13 cellular contexts compared by ENCODE assay signal in the genomic region with DNA sequence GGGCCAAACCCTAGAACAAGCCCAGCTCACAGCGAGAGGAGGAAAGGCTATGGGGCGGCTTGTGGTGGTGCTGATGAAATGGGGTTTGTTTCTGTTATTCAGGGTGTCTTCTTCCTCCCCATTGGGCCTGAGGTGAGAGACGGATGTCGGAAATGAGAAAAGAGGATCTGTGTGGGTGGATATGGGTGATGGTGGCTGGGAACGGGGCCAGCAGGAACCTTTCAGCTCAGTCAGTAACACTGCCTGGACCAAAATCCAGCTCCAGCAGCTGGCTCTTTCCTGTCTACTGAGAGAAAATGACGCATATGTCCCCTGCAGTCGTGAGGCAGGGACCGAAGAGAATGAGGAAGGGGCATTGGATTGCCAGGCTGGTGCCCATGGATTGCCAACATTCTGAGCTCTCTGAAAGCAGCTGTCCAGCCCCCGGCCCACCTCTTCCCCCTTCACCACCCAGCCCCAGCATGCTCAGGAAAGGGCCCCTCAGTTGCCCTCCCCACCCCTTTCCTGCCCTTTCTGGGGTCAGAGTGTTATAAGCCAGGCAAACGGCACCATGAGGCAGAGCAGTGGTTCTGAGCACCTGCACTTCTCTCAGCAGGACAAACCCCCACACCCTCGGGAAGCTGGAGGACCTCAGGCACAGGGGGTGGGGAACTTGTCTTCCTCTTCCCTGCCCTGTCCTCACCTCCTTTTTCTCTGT. TPM values are rescaled to one million over a fixed set of nuclear protein-coding genes. Genes with fewer than 3 reads are reported as not detected.
DNase-seq lines count a peak whose midpoint lies in the region; ATAC-seq and TF ChIP-seq lines count a peak whose summit lies in the region.
"Had no signal": no experiment of that assay in that cellular context is flagged by ENCODE, and none has a peak within 500 bp of the region (broad histone marks: within the 10 kb centered on the region; RNA-seq: fewer than 3 reads in every experiment).

No MANE protein-coding gene starts in this region.

- no peak overlapping the region for H3K4me2 ChIP-seq in IMR-90 (ENCODE audit: low read depth, low read length)

- dilution Hi-C loops in IMR-90 (cut with HindIII; ENCODE audit: low sequenced_read_pairs, unreplicated experiment): no loop called here

- H3K9ac ChIP-seq in IMR-90 (ENCODE audit: low read depth, low read length): no peak overlapping the region

- no peak for DNase-seq in activated T-cell treated with anti-CD3 and anti-CD28 coated beads, Interleukin-2, amount 50 U/mL, for 24 hours
- no peak for DNase-seq in activated T-cell treated with anti-CD3 and anti-CD28 coated beads, Interleukin-2, amount 50 U/mL, for 1 hour
- DNase-seq in IMR-90 (no peak), cardiac fibroblast (ENCODE audit: low read depth in 2 of 2) (peak; percentile 12 to 21), GM19238 (ENCODE audit: insufficient read length, low spot score) (no peak), HCEC 1CT (no peak), osteocyte (ENCODE audit: extremely low spot score, unreplicated experiment) (no peak)
- DNase-seq in stimulated activated effector memory CD8-positive, alpha-beta T cell treated with anti-CD3 and anti-CD28 coated beads, Interleukin-12 subunit alpha, Interleukin-12 subunit beta, amount 100 ng/mL, for 72 hours (ENCODE audit: low spot score in 2 of 2): no peak
- DNase-seq: DMS153, NCI-H1417 treated with DMSO at 0.1 percent for 48 hours, spleen had no signal

- no peaks in the 10 kb centered on the region for H3K27me3 ChIP-seq in IMR-90 (ENCODE audit: control insufficient read depth, insufficient read depth, low read length)
- H3K27me3 ChIP-seq: spleen had no signal

- H3K18ac ChIP-seq in IMR-90 (ENCODE audit: low read depth, low read length): no peak overlapping the region

- no peaks in the 10 kb centered on the region for H3K9me3 Mint-ChIP-seq in activated T-cell treated with anti-CD3 and anti-CD28 coated beads, Interleukin-2, amount 50 U/mL, for 24 hours
- no peaks in the 10 kb centered on the region for H3K9me3 Mint-ChIP-seq in stimulated activated effector memory CD8-positive, alpha-beta T cell treated with anti-CD3 and anti-CD28 coated beads, Interleukin-12 subunit alpha, Interleukin-12 subunit beta, amount 100 ng/mL, for 72 hours
- no peaks in the 10 kb centered on the region for H3K9me3 Mint-ChIP-seq in osteocyte (ENCODE audit: unreplicated experiment)
- H3K9me3 Mint-ChIP-seq: IgD-negative memory B cell had no signal

- no peak overlapping the region for H3K14ac ChIP-seq in IMR-90 (replicated peaks; ENCODE audit: low read depth, low read length)

- no peaks in the 10 kb centered on the region for H3K27me3 Mint-ChIP-seq in activated T-cell treated with anti-CD3 and anti-CD28 coated beads, Interleukin-2, amount 50 U/mL, for 24 hours
- H3K27me3 Mint-ChIP-seq in osteocyte (ENCODE audit: unreplicated experiment): no peaks in the 10 kb centered on the region
- H3K27me3 Mint-ChIP-seq: IgD-negative memory B cell had no signal

- no peak for TF ChIP-seq RAD21 in IMR-90 (IDR thresholded peaks at IDR 0.05; ENCODE audit: low read length)

- H3K36me3 ChIP-seq in IMR-90 (ENCODE audit: control insufficient read depth, insufficient read depth, low read length): no peaks in the 10 kb centered on the region

- no peak for TF ChIP-seq CTCF in IMR-90 (conservative IDR thresholded peaks at IDR 0.05; ENCODE audit: low read depth, low read length)
- no peak for TF ChIP-seq CTCF in cardiac fibroblast (IDR thresholded peaks at IDR 0.05; ENCODE audit: low read depth, low read length)
- TF ChIP-seq CTCF in osteocyte (IDR thresholded peaks at IDR 0.05): no peak

- no peak overlapping the region for H3K4ac ChIP-seq in IMR-90 (ENCODE audit: low read depth, low read length)

- peak overlapping the region; percentile 69 for H3K27ac Mint-ChIP-seq in activated T-cell treated with anti-CD3 and anti-CD28 coated beads, Interleukin-2, amount 50 U/mL, for 24 hours
- H3K27ac Mint-ChIP-seq in stimulated activated effector memory CD8-positive, alpha-beta T cell treated with anti-CD3 and anti-CD28 coated beads, Interleukin-12 subunit alpha, Interleukin-12 subunit beta, amount 100 ng/mL, for 72 hours: peak overlapping the region; percentile 58
- no peak overlapping the region for H3K27ac Mint-ChIP-seq in osteocyte (ENCODE audit: unreplicated experiment)
- H3K27ac Mint-ChIP-seq: IgD-negative memory B cell had no signal

- H3K79me1 ChIP-seq in IMR-90 (ENCODE audit: low read depth in 1 of 2, low read length in 2 of 2): no peaks in the 10 kb centered on the region

- peaks cover 16% of the 10 kb centered on the region for H3K36me3 Mint-ChIP-seq in activated T-cell treated with anti-CD3 and anti-CD28 coated beads, Interleukin-2, amount 50 U/mL, for 24 hours (ENCODE audit: low read depth)
- H3K36me3 Mint-ChIP-seq in stimulated activated effector memory CD8-positive, alpha-beta T cell treated with anti-CD3 and anti-CD28 coated beads, Interleukin-12 subunit alpha, Interleukin-12 subunit beta, amount 100 ng/mL, for 72 hours: no peaks in the 10 kb centered on the region
- H3K36me3 Mint-ChIP-seq in osteocyte (ENCODE audit: unreplicated experiment): no peaks in the 10 kb centered on the region
- H3K36me3 Mint-ChIP-seq: IgD-negative memory B cell had no signal

- 80% methylated on average over 2 of the region's 11 CpGs; no CpG with 5 or more reads in 1 of the 2 experiments for WGBS in IMR-90 (ENCODE audit: extremely low coverage in 2 of 2, insufficient read length in 1 of 2), 2 experiments

- POLR2A ChIA-PET in IMR-90 (lab: Charles Lee; ENCODE audit: unreplicated experiment): no interaction called here

- peak overlapping the region; percentile 23 for H2AFZ ChIP-seq in IMR-90 (replicated peaks; ENCODE audit: low read length, poor library complexity)

- H3K4me3 ChIP-seq in IMR-90 (ENCODE audit: insufficient read depth, low read depth, low read length): no peak overlapping the region
- no peak overlapping the region for H3K4me3 ChIP-seq in cardiac fibroblast (replicated peaks in 1 of 2; ENCODE audit: low read depth in 2 of 2, low read length in 2 of 2)
- H3K4me3 ChIP-seq: spleen had no signal

- no peaks in the 10 kb centered on the region; the same call in 1 of the 2 replicates for H3K4me1 ChIP-seq in IMR-90 (ENCODE audit: control insufficient read depth, insufficient read depth, low read length)

- no peak overlapping the region for H4K91ac ChIP-seq in IMR-90 (ENCODE audit: insufficient read depth, low read depth, low read length)

- no peak overlapping the region for H2BK15ac ChIP-seq in IMR-90 (ENCODE audit: low read depth, low read length)

- no peaks in the 10 kb centered on the region for H3K9me1 ChIP-seq in IMR-90 (ENCODE audit: insufficient read depth, low read length)

- H2BK5ac ChIP-seq in IMR-90 (ENCODE audit: low read depth, low read length, poor library complexity, severe bottlenecking): no peak overlapping the region

- no peak overlapping the region for H4K8ac ChIP-seq in IMR-90 (ENCODE audit: low read depth in 2 of 2, low read length in 2 of 2)

- H3K23ac ChIP-seq in IMR-90 (ENCODE audit: low read depth, low read length): no peak overlapping the region

- no peaks in the 10 kb centered on the region for H3K9me3 ChIP-seq in IMR-90 (ENCODE audit: control insufficient read depth, insufficient read depth, low read length)
- H3K9me3 ChIP-seq: spleen had no signal

- no peak for TF ChIP-seq POLR2A in IMR-90 (IDR thresholded peaks at IDR 0.05; ENCODE audit: low read depth, low read length)

- no peak overlapping the region for H2BK20ac ChIP-seq in IMR-90 (ENCODE audit: low read depth, low read length)

- CTCF ChIA-PET in IMR-90 (lab: Yijun Ruan, JAX): interaction anchor here (0.6 kb wide), 1 partner anchor 687 kb away, joined by 4 read pairs; no protein-coding TSS in a partner anchor

- peaks cover 14% of the 10 kb centered on the region for H3K4me1 Mint-ChIP-seq in activated T-cell treated with anti-CD3 and anti-CD28 coated beads, Interleukin-2, amount 50 U/mL, for 24 hours (ENCODE audit: low read depth)
- peaks cover 17% of the 10 kb centered on the region for H3K4me1 Mint-ChIP-seq in stimulated activated effector memory CD8-positive, alpha-beta T cell treated with anti-CD3 and anti-CD28 coated beads, Interleukin-12 subunit alpha, Interleukin-12 subunit beta, amount 100 ng/mL, for 72 hours
- H3K4me1 Mint-ChIP-seq in osteocyte (ENCODE audit: unreplicated experiment): no peaks in the 10 kb centered on the region

- intact Hi-C loops in IMR-90 (cut with micrococcal nuclease): no loop called here

- BruUV-seq in IMR-90 (replicated peaks; lab: Mats Ljungman, UMichigan): no TSS peak

- no peak for ATAC-seq in IMR-90 (ENCODE audit: low read depth)
- peak; percentile 43 for ATAC-seq in stimulated activated effector memory CD8-positive, alpha-beta T cell treated with anti-CD3 and anti-CD28 coated beads, Interleukin-12 subunit alpha, Interleukin-12 subunit beta, amount 100 ng/mL, for 72 hours

- no peak overlapping the region for H3K27ac ChIP-seq in IMR-90 (ENCODE audit: insufficient read depth, low read length)
- H3K27ac ChIP-seq: spleen, VCaP had no signal

- no peaks in the 10 kb centered on the region for H4K20me1 ChIP-seq in IMR-90 (ENCODE audit: insufficient read depth, low read length)

- H3K56ac ChIP-seq in IMR-90 (ENCODE audit: extremely low read depth, insufficient read depth, low read length): no peak overlapping the region

- no peak overlapping the region for H3K4me3 Mint-ChIP-seq in activated T-cell treated with anti-CD3 and anti-CD28 coated beads, Interleukin-2, amount 50 U/mL, for 24 hours
- H3K4me3 Mint-ChIP-seq in stimulated activated effector memory CD8-positive, alpha-beta T cell treated with anti-CD3 and anti-CD28 coated beads, Interleukin-12 subunit alpha, Interleukin-12 subunit beta, amount 100 ng/mL, for 72 hours: no peak overlapping the region
- no peak overlapping the region for H3K4me3 Mint-ChIP-seq in osteocyte (ENCODE audit: unreplicated experiment)
- H3K4me3 Mint-ChIP-seq: IgD-negative memory B cell had no signal

- no peak overlapping the region for H2AK9ac ChIP-seq in IMR-90 (replicated peaks; ENCODE audit: low read depth, low read length, poor library complexity)

- no peak overlapping the region for H2AK5ac ChIP-seq in IMR-90 (ENCODE audit: low read depth, low read length)

- no peak overlapping the region for H2BK120ac ChIP-seq in IMR-90 (ENCODE audit: low read depth, low read length)

- in situ Hi-C loops in IMR-90 (cut with MboI; ENCODE audit: low sequenced_read_pairs): loop anchor here (25.0 kb wide), 1 partner anchor 1334 kb away; the partner anchor contains the start of gene ZNF18

- no peak overlapping the region for H4K5ac ChIP-seq in IMR-90 (ENCODE audit: low read depth, low read length)

RNA-seq across cellular contexts. Expression of gene MYH3, which starts 4.0 kb away (rescaled TPM):
- total RNA-seq in IMR-90 (2012; rRNA removed) (0.28 and 0.54 TPM in 2 replicates), osteocyte (2.4 and 3.2 TPM in 2 replicates)
- 0.63 and 0.98 TPM in 2 replicates for polyA plus RNA-seq in IMR-90 (2012; rRNA removed)
- 0.08 and 0.24 TPM in 2 replicates for polyA plus RNA-seq in IMR-90 (2012; cell fraction: cytosol; rRNA removed)
- 2.2 and 6.4 TPM in 2 replicates for polyA plus RNA-seq in IMR-90 (2012; cell fraction: nucleus; rRNA removed; ENCODE audit: low replicate concordance)

RNA-seq across cellular contexts. Expression of gene SCO1, which starts 44.2 kb away (rescaled TPM):
- 21.7 and 23.1 TPM in 2 replicates for total RNA-seq in IMR-90 (2012; rRNA removed)
- 17.0 and 18.2 TPM in 2 replicates for polyA plus RNA-seq in IMR-90 (2012; rRNA removed)
- 21.8 and 30.2 TPM in 2 replicates for polyA plus RNA-seq in IMR-90 (2012; cell fraction: cytosol; rRNA removed)
- 12.8 and 18.7 TPM in 2 replicates for polyA plus RNA-seq in IMR-90 (2012; cell fraction: nucleus; rRNA removed; ENCODE audit: low replicate concordance)
- 26.8 and 27.4 TPM in 2 replicates for total RNA-seq in osteocyte

RNA-seq across cellular contexts. Expression of gene ADPRM, which starts 44.3 kb away (rescaled TPM):
- total RNA-seq in IMR-90 (2012; rRNA removed) (10.3 and 12.2 TPM in 2 replicates), osteocyte (12.7 and 13.1 TPM in 2 replicates)
- polyA plus RNA-seq in IMR-90 (2012; rRNA removed): 6.1 and 7.4 TPM in 2 replicates
- 1.7 and 1.9 TPM in 2 replicates for polyA plus RNA-seq in IMR-90 (2012; cell fraction: cytosol; rRNA removed)
- polyA plus RNA-seq in IMR-90 (2012; cell fraction: nucleus; rRNA removed; ENCODE audit: low replicate concordance): 0.52 and 4.3 TPM in 2 replicates

Comparison
In these comparisons a context has a peak if more than half of its experiments do, and no peak if none do; other contexts are left out.
1. DNase-seq: peak in cardiac fibroblast (2 of 2); none in activated T-cell treated with anti-CD3 and anti-CD28 coated beads, Interleukin-2, amount 50 U/mL, for 24 hours (single experiment), activated T-cell treated with anti-CD3 and anti-CD28 coated beads, Interleukin-2, amount 50 U/mL, for 1 hour (single experiment), IMR-90 (single experiment), stimulated activated effector memory CD8-positive, alpha-beta T cell treated with anti-CD3 and anti-CD28 coated beads, Interleukin-12 subunit alpha, Interleukin-12 subunit beta, amount 100 ng/mL, for 72 hours (0 of 2), GM19238 (single experiment), HCEC 1CT (single experiment) and osteocyte (single experiment).